Comparison of ENCODE assay signal across 13 cellular contexts in genomic region chr10:7028809-7029166, GRCh38.
"Had no signal": no experiment of that assay in that cellular context is flagged by ENCODE, and none has a peak within 500 bp of the region (broad histone marks: within the 10 kb centered on the region; RNA-seq: fewer than 3 reads in every experiment).

No MANE protein-coding gene starts in this region.

- H3K27ac ChIP-seq: colonic mucosa, foreskin keratinocyte, prostate gland, right lobe of liver had no signal

- H3K4me1 Mint-ChIP-seq: nephron had no signal

- H3K27ac Mint-ChIP-seq: nephron had no signal

- H3K27me3 ChIP-seq: colonic mucosa, foreskin keratinocyte, right lobe of liver, upper lobe of left lung had no signal

- H3K4me3 ChIP-seq: colonic mucosa, prostate gland, right lobe of liver, upper lobe of left lung had no signal

- H3K4me3 Mint-ChIP-seq: nephron had no signal

- H3K4me1 ChIP-seq: colonic mucosa, foreskin keratinocyte, prostate gland, right lobe of liver had no signal

- ATAC-seq: left colon, right lobe of liver had no signal

- H3K9me3 ChIP-seq: colonic mucosa, prostate gland, right lobe of liver, upper lobe of left lung had no signal

- H3K36me3 ChIP-seq: colonic mucosa, prostate gland, right lobe of liver, upper lobe of left lung had no signal

- DNase-seq: activated CD4-positive, alpha-beta T cell treated with anti-CD3 and anti-CD28 coated beads for 1 hour; activated gamma-delta T cell; activated T-cell treated with anti-CD3 and anti-CD28 coated beads for 4 hours; colonic mucosa; left colon; right lobe of liver; stimulated activated CD4-positive, alpha-beta T cell treated with anti-CD3 and anti-CD28 coated beads, Interleukin-1b, Interleukin-23, amount 100 ng/mL, for 48 hours; stimulated activated naive CD4-positive, alpha-beta T cell; T1000; upper lobe of left lung had no signal
